In genomic region chr3:85678713-85679112, GRCh38 we compare ENCODE assay signal across 18 cellular contexts.
DNase-seq lines count a peak whose midpoint lies in the region; ATAC-seq, FAIRE-seq and TF ChIP-seq lines count a peak whose summit lies in the region.
"Had no signal": no experiment of that assay in that cellular context is flagged by ENCODE, and none has a peak within 500 bp of the region (broad histone marks: within the 10 kb centered on the region; RNA-seq: fewer than 3 reads in every experiment).

No MANE protein-coding gene starts in this region.

- no peak for FAIRE-seq in GM12892 (lab: Jason Lieb, UNC)

- H3K4me1 ChIP-seq in mammary epithelial cell (ENCODE audit: insufficient read depth, low read length): peaks cover 3% of the 10 kb centered on the region
- H3K4me1 ChIP-seq: BLaER1, Caco-2 had no signal

- H3K4me2 ChIP-seq in mammary epithelial cell (ENCODE audit: insufficient read depth, low read depth, low read length): no peak overlapping the region
- H3K4me2 ChIP-seq: BLaER1 had no signal

- WGBS in mammary epithelial cell (ENCODE audit: low coverage, missing lambda C conversion rate): 42% methylated on average over 2 of the region's 2 CpGs

- no peaks in the 10 kb centered on the region for H3K27me3 ChIP-seq in mammary epithelial cell (ENCODE audit: insufficient read depth, low read length)
- H3K27me3 ChIP-seq: BLaER1 had no signal

- no peaks in the 10 kb centered on the region for H3K79me2 ChIP-seq in mammary epithelial cell (ENCODE audit: insufficient read depth, low read length)

- intact Hi-C loops in mammary epithelial cell (cut with micrococcal nuclease): no loop called here
- intact Hi-C loops in MCF 10A (cut with micrococcal nuclease): no loop called here
- intact Hi-C loops in Calu3 (cut with micrococcal nuclease; ENCODE audit: unreplicated experiment): no loop called here

- dilution Hi-C loops in mammary epithelial cell (cut with HindIII; ENCODE audit: low sequenced_read_pairs): no loop called here

- CTCF ChIA-PET in mammary epithelial cell (lab: Charles Lee; ENCODE audit: low non-redundant PET): no interaction called here
- CTCF ChIA-PET in MCF 10A (lab: Yijun Ruan, JAX): no interaction called here
- CTCF ChIA-PET in Calu3 (lab: Charles Lee): no interaction called here

- no peak overlapping the region for H3K9ac ChIP-seq in mammary epithelial cell (ENCODE audit: insufficient read depth, low read length)
- H3K9ac ChIP-seq: BLaER1 had no signal

- peaks cover 39% of the 10 kb centered on the region for H3K27me3 Mint-ChIP-seq in MCF 10A (ENCODE audit: insufficient read depth, unreplicated experiment)
- no peaks in the 10 kb centered on the region for H3K27me3 Mint-ChIP-seq in Calu3 (ENCODE audit: unreplicated experiment)
- H3K27me3 Mint-ChIP-seq: CD8-positive, alpha-beta memory T cell had no signal

- H3K36me3 ChIP-seq in mammary epithelial cell (ENCODE audit: insufficient read depth, low read length): no peaks in the 10 kb centered on the region
- H3K36me3 ChIP-seq: BLaER1 had no signal

- H3K4me3 ChIP-seq in mammary epithelial cell (replicated peaks in 1 of 3; ENCODE audit: insufficient read depth in 1 of 3, low read depth in 2 of 3, low read length in 3 of 3): no peak overlapping the region
- no peak overlapping the region for H3K4me3 ChIP-seq in epithelial cell of esophagus (ENCODE audit: low read length)
- H3K4me3 ChIP-seq: BLaER1 had no signal

- H3K9me3 ChIP-seq in mammary epithelial cell (replicated peaks; ENCODE audit: insufficient read depth, low read length): no peaks in the 10 kb centered on the region
- H3K9me3 ChIP-seq: BLaER1, Caco-2 had no signal

- H3K4me1 Mint-ChIP-seq in MCF 10A (ENCODE audit: insufficient read depth, unreplicated experiment): no peaks in the 10 kb centered on the region
- peaks cover 9% of the 10 kb centered on the region for H3K4me1 Mint-ChIP-seq in Calu3 (ENCODE audit: low read depth, unreplicated experiment)
- H3K4me1 Mint-ChIP-seq: CD8-positive, alpha-beta memory T cell had no signal

- H3K4me3 Mint-ChIP-seq in MCF 10A (ENCODE audit: unreplicated experiment) (no peak overlapping the region), Calu3 (ENCODE audit: low read depth, unreplicated experiment) (no peak overlapping the region)
- H3K4me3 Mint-ChIP-seq: CD8-positive, alpha-beta memory T cell; HFFc6 had no signal

- no TSS peak for BruUV-seq in mammary epithelial cell (replicated peaks; lab: Mats Ljungman, UMichigan)
- no TSS peak for BruUV-seq in MCF 10A (replicated peaks; lab: Mats Ljungman, UMichigan)
- no TSS peak for BruUV-seq in Calu3 (replicated peaks; lab: Mats Ljungman, UMichigan)

- TF ChIP-seq CTCF in mammary epithelial cell (conservative IDR thresholded peaks at IDR 0.05 in 1 of 2, IDR thresholded peaks at IDR 0.05 in 1 of 2; ENCODE audit: extremely low read depth in 1 of 2, insufficient read depth in 1 of 2, low read depth in 1 of 2, low read length in 2 of 2): no peak
- TF ChIP-seq CTCF in MCF 10A (IDR thresholded peaks at IDR 0.05; ENCODE audit: unreplicated experiment): no peak
- no peak for TF ChIP-seq CTCF in epithelial cell of esophagus (IDR thresholded peaks at IDR 0.05; ENCODE audit: insufficient read depth, low read depth, low read length, missing control alignments)
- no peak for TF ChIP-seq CTCF in Calu3 (IDR thresholded peaks at IDR 0.05; ENCODE audit: unreplicated experiment)

- H3K27ac Mint-ChIP-seq in MCF 10A (ENCODE audit: low read depth, unreplicated experiment) (no peak overlapping the region), Calu3 (ENCODE audit: unreplicated experiment) (no peak overlapping the region)
- H3K27ac Mint-ChIP-seq: CD8-positive, alpha-beta memory T cell; HFFc6 had no signal

- no peaks in the 10 kb centered on the region for H4K20me1 ChIP-seq in mammary epithelial cell (ENCODE audit: insufficient read depth, low read length)
- H4K20me1 ChIP-seq: BLaER1 had no signal

- peak; percentile 43 for DNase-seq in mammary epithelial cell
- no peak for DNase-seq in MCF 10A (ENCODE audit: unreplicated experiment)
- peak; percentile 14 for DNase-seq in T1000 (lab: John Stamatoyannopoulos, UW)
- DNase-seq in epithelial cell of esophagus (ENCODE audit: low read depth): peak; percentile 41
- no peak for DNase-seq in NCI-H2029 (lab: John Stamatoyannopoulos, UW)
- no peak for DNase-seq in GM12892 (ENCODE audit: insufficient read length)
- DNase-seq in Calu3: no peak
- DNase-seq: AML-193; Caco-2; CD8-positive, alpha-beta memory T cell; DMS53; GF-D8; HCEC 1CT; HFFc6; IMR-90 had no signal

- no peak for TF ChIP-seq POLR2A in GM12892 (IDR thresholded peaks at IDR 0.05; ENCODE audit: low read depth, low read length)

- POLR2A ChIA-PET in MCF 10A (lab: Yijun Ruan, JAX): no interaction called here

- H3K36me3 Mint-ChIP-seq in MCF 10A (ENCODE audit: insufficient read depth, unreplicated experiment) (no peaks in the 10 kb centered on the region), Calu3 (ENCODE audit: insufficient read depth, unreplicated experiment) (no peaks in the 10 kb centered on the region)
- H3K36me3 Mint-ChIP-seq: CD8-positive, alpha-beta memory T cell had no signal

- no peak for ATAC-seq in HG02678 (IDR thresholded peaks at IDR 0.05; ENCODE audit: unreplicated experiment)

- H3K27ac ChIP-seq in mammary epithelial cell (ENCODE audit: insufficient read depth, low read depth, low read length): no peak overlapping the region
- H3K27ac ChIP-seq: 22Rv1, BLaER1 had no signal

- H3K9me3 Mint-ChIP-seq in MCF 10A (ENCODE audit: unreplicated experiment) (no peaks in the 10 kb centered on the region), Calu3 (ENCODE audit: low read depth, unreplicated experiment) (no peaks in the 10 kb centered on the region)

- in situ Hi-C loops in mammary epithelial cell (cut with MboI; ENCODE audit: low sequenced_read_pairs in 2 of 2): no loop called here

- H2AFZ ChIP-seq in mammary epithelial cell (ENCODE audit: low read depth, low read length): no peak overlapping the region

Comparison
In these comparisons a context has a peak if more than half of its experiments do, and no peak if none do; other contexts are left out.
1. DNase-seq: peak in mammary epithelial cell (single experiment), T1000 (single experiment) and epithelial cell of esophagus (single experiment); none in MCF 10A (single experiment), NCI-H2029 (single experiment), GM12892 (single experiment) and Calu3 (single experiment).